9 cellular contexts compared by ENCODE assay signal in the genomic region with DNA sequence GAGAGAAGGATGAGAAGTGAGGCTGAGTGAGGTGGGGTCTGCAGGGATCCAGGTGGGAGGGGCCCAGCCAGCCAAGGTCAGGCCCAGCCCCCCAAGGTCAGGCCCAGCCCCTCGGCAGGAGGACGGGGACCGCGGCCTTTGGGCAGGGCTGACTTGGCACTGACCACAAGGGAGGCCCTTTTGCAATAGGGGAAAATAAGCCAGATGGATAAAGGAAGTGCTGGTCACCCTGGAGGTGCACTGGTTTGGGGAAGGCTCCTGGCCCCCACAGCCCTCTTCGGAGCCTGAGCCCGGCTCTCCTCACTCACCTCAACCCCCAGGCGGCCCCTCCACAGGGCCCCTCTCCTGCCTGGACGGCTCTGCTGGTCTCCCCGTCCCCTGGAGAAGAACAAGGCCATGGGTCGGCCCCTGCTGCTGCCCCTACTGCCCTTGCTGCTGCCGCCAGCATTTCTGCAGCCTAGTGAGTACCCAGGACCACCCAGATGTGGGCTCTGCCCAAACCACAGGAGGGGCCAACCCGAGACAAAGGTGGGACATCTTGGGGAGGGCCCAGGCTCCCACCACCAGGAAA. TPM values are rescaled to one million over a fixed set of nuclear protein-coding genes. Genes with fewer than 3 reads are reported as not detected.
A peak's percentile ranks its signal among the peaks of the same experiment; 100 is the strongest.
DNase-seq lines count a peak whose midpoint lies in the region; ATAC-seq and TF ChIP-seq lines count a peak whose summit lies in the region.
"Had no signal": no experiment of that assay in that cellular context is flagged by ENCODE, and none has a peak within 500 bp of the region (broad histone marks: within the 10 kb centered on the region; RNA-seq: fewer than 3 reads in every experiment).

Gene PILRA, plus strand, starts transcription at position 227 of the 571 bp plus-strand sequence. Its CDS starts 170 bp downstream, at position 397.

- H3K9me3 ChIP-seq in upper lobe of left lung = no peaks in the 10 kb centered on the region

- H3K4me3 Mint-ChIP-seq in activated T-cell treated with anti-CD3 and anti-CD28 coated beads, Interleukin-2, amount 50 U/mL, for 72 hours = peak within 1 kb of the TSS; percentile 50 to 62
- no peak within 1 kb of the TSS for H3K4me3 Mint-ChIP-seq in activated T-cell treated with anti-CD3 and anti-CD28 coated beads, Interleukin-2, amount 50 U/mL, for 4 hours
- H3K4me3 Mint-ChIP-seq in brain = no peak within 1 kb of the TSS

- H3K4me3 ChIP-seq in upper lobe of left lung = peak within 1 kb of the TSS in 3 of 4 donors; percentile 18 to 40 (median 32)

- H3K27me3 Mint-ChIP-seq in activated T-cell treated with anti-CD3 and anti-CD28 coated beads, Interleukin-2, amount 50 U/mL, for 72 hours (ENCODE audit: low read depth) = no peaks in the 10 kb centered on the region
- no peaks in the 10 kb centered on the region for H3K27me3 Mint-ChIP-seq in activated T-cell treated with anti-CD3 and anti-CD28 coated beads, Interleukin-2, amount 50 U/mL, for 4 hours (ENCODE audit: low read depth)
- no peaks in the 10 kb centered on the region for H3K27me3 Mint-ChIP-seq in brain

- H3K4me1 Mint-ChIP-seq in activated T-cell treated with anti-CD3 and anti-CD28 coated beads, Interleukin-2, amount 50 U/mL, for 72 hours (ENCODE audit: low read depth) = peaks cover 31% of the 10 kb centered on the region
- H3K4me1 Mint-ChIP-seq in activated T-cell treated with anti-CD3 and anti-CD28 coated beads, Interleukin-2, amount 50 U/mL, for 4 hours (ENCODE audit: low read depth) = peaks cover 17% of the 10 kb centered on the region
- peaks cover 19% of the 10 kb centered on the region for H3K4me1 Mint-ChIP-seq in brain

- H3K36me3 ChIP-seq in upper lobe of left lung = no peaks in the 10 kb centered on the region

- ATAC-seq in activated T-cell treated with anti-CD3 and anti-CD28 coated beads, Interleukin-2, amount 50 U/mL, for 72 hours (replicated peaks in 1 of 2) = no peak
- ATAC-seq in activated T-cell treated with anti-CD3 and anti-CD28 coated beads, Interleukin-2, amount 50 U/mL, for 4 hours = no peak
- ATAC-seq in upper lobe of left lung (ENCODE audit: low FRiP score in 2 of 2) = peak; percentile 70 to 76

- H3K9me3 Mint-ChIP-seq in activated T-cell treated with anti-CD3 and anti-CD28 coated beads, Interleukin-2, amount 50 U/mL, for 72 hours = no peaks in the 10 kb centered on the region
- no peaks in the 10 kb centered on the region for H3K9me3 Mint-ChIP-seq in activated T-cell treated with anti-CD3 and anti-CD28 coated beads, Interleukin-2, amount 50 U/mL, for 4 hours
- no peaks in the 10 kb centered on the region for H3K9me3 Mint-ChIP-seq in brain

- H3K4me1 ChIP-seq in upper lobe of left lung = peaks cover 9 to 23% (median 16%) of the 10 kb centered on the region in 4 donors

- no peaks in the 10 kb centered on the region for H3K27me3 ChIP-seq in upper lobe of left lung

- H3K36me3 Mint-ChIP-seq in activated T-cell treated with anti-CD3 and anti-CD28 coated beads, Interleukin-2, amount 50 U/mL, for 72 hours (ENCODE audit: insufficient read depth in 2 of 2) = peaks cover 0 to 2% of the 10 kb centered on the region in 2 donors
- no peaks in the 10 kb centered on the region for H3K36me3 Mint-ChIP-seq in activated T-cell treated with anti-CD3 and anti-CD28 coated beads, Interleukin-2, amount 50 U/mL, for 4 hours (ENCODE audit: insufficient read depth)
- peaks cover 19% of the 10 kb centered on the region for H3K36me3 Mint-ChIP-seq in brain

- peak in 1 of 4 donors; percentile 71 for TF ChIP-seq POLR2A in upper lobe of left lung (IDR thresholded peaks at IDR 0.05)

- H3K27ac ChIP-seq in upper lobe of left lung = peak within 1 kb of the TSS; percentile 82 to 89 (median 86)

- no peak for DNase-seq in activated T-cell treated with anti-CD3 and anti-CD28 coated beads, Interleukin-2, amount 50 U/mL, for 72 hours
- DNase-seq in activated T-cell treated with anti-CD3 and anti-CD28 coated beads, Interleukin-2, amount 50 U/mL, for 4 hours = no peak
- DNase-seq in medulla oblongata (ENCODE audit: extremely low spot score) = peak; percentile 43
- DNase-seq in upper lobe of left lung = peak; percentile 56 to 82
- DNase-seq in NCI-H1436 treated with DMSO at 0.1 percent for 48 hours (lab: John Stamatoyannopoulos, UW) = no peak
- no peak for DNase-seq in NCI-H774 (lab: John Stamatoyannopoulos, UW)
- no peak for DNase-seq in NCI-H187 (lab: John Stamatoyannopoulos, UW)
- DNase-seq: mesendoderm had no signal

- TF ChIP-seq CTCF in brain (conservative IDR thresholded peaks at IDR 0.05) = no peak
- TF ChIP-seq CTCF in upper lobe of left lung (IDR thresholded peaks at IDR 0.05) = no peak

- TF ChIP-seq EP300 in upper lobe of left lung (IDR thresholded peaks at IDR 0.05) = no peak

- H3K27ac Mint-ChIP-seq in activated T-cell treated with anti-CD3 and anti-CD28 coated beads, Interleukin-2, amount 50 U/mL, for 72 hours = peak within 1 kb of the TSS; percentile 86
- H3K27ac Mint-ChIP-seq in brain = peak within 1 kb of the TSS in 3 of 5 experiments; percentile 11 to 89 (median 77)

- WGBS in upper lobe of left lung, 2 donors = 26 to 48% methylated on average over 3 to 11 of the region's 12 CpGs

RNA-seq across cellular contexts. Expression of gene PILRA, which starts in this region (rescaled TPM):
- total RNA-seq in activated T-cell treated with anti-CD3 and anti-CD28 coated beads, Interleukin-2, amount 50 U/mL, for 72 hours = 10 to 100 TPM in 1 of 2 donors, 1 to 10 TPM in 1; 3.4 to 14.1 TPM
- total RNA-seq in activated T-cell treated with anti-CD3 and anti-CD28 coated beads, Interleukin-2, amount 50 U/mL, for 4 hours = 1 to 10 TPM in 2 of 3 donors, under 1 TPM in 1; 0.38 to 6.6 (median 1.1) TPM
- 3.8 TPM for polyA plus RNA-seq in brain (ENCODE audit: insufficient read depth, low read depth, low replicate concordance)
- 10 to 100 TPM; 15.2 to 52.4 (median 24.2) TPM for total RNA-seq in upper lobe of left lung

Comparison
In these comparisons a context has a peak if more than half of its experiments do, and no peak if none do; other contexts are left out.
1. H3K4me3 Mint-ChIP-seq: peak in activated T-cell treated with anti-CD3 and anti-CD28 coated beads, Interleukin-2, amount 50 U/mL, for 72 hours (2 of 2); none in activated T-cell treated with anti-CD3 and anti-CD28 coated beads, Interleukin-2, amount 50 U/mL, for 4 hours (single experiment) and brain (0 of 5).
2. ATAC-seq: peak in upper lobe of left lung (2 of 2); none in activated T-cell treated with anti-CD3 and anti-CD28 coated beads, Interleukin-2, amount 50 U/mL, for 72 hours (0 of 2) and activated T-cell treated with anti-CD3 and anti-CD28 coated beads, Interleukin-2, amount 50 U/mL, for 4 hours (0 of 2).
3. DNase-seq: peak in medulla oblongata (single experiment) and upper lobe of left lung (2 of 2); none in activated T-cell treated with anti-CD3 and anti-CD28 coated beads, Interleukin-2, amount 50 U/mL, for 72 hours (0 of 2), activated T-cell treated with anti-CD3 and anti-CD28 coated beads, Interleukin-2, amount 50 U/mL, for 4 hours (single experiment), NCI-H1436 treated with DMSO at 0.1 percent for 48 hours (single experiment), NCI-H774 (single experiment) and NCI-H187 (0 of 2).